Comparison of ENCODE assay signal across 1 cellular context in the genomic region with DNA sequence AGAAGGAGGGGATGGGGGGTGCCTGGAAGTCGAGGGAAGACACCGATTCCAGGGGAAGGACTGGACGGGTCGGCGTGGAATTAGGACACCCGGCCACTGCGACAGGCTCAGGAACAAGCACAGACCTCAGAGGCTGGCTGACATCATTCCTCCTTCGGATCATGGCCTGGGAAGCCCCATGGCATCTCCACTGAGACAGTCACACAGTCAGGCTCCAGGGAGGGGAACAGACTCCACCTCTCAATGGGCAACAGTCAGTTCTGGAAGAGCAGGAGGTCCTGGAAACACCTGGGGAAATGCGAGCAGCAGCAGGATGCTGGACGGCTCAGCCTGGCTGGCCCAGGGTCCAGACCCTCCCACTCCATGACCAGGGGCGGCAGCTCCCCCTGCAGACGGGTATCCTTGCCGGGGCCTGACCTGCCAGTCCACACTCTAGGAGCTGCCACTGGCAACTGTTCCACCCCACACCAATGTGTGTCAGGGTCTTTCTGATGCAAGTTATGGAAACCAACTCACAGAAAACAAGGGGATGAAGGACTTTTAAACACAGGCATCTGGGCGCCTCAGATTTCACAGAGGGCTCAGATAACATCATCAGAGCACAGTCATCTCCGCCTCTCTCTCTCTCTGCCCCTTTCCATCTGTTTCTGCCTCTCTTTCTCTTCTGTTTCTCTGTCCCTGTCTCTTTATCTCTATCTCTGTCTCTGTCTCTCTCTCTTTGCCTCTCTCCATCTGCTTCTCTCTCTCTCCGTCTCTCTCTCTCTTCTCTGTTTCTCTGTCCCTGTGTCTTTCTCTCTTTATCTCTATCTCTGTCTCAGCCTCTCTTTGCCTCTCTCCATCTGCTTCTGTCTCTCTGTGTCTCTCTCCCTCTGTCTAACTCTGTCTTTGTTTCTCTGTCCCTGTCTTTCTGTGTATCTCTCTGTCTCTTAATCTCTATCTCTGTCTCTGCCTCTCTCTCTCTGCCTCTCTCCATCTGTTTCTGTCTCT.
TF ChIP-seq lines count a peak whose summit lies in the region.

No MANE protein-coding gene starts in this region.

TF ChIP-seq in HepG2, 621 proteins besides CTCF, POLR2A, EP300 and RAD21 (continued from another document):
- TF ChIP-seq IRF9 (CRISPR knock-in tag; IDR thresholded peaks at IDR 0.05; ENCODE audit: borderline replicate concordance) = no peak
- peak; percentile 12; the same call in 1 of the 2 replicates for TF ChIP-seq STAG1 (CRISPR knock-in tag; IDR thresholded peaks at IDR 0.05)
- peak; percentile 23; the same call in 1 of the 2 replicates for TF ChIP-seq SAP130 (CRISPR knock-in tag; IDR thresholded peaks at IDR 0.05; ENCODE audit: low read depth)
